Comparison of ENCODE assay signal across 9 cellular contexts in genomic region chr1:85576642-85577420, GRCh38. TPM values are rescaled to one million over a fixed set of nuclear protein-coding genes. Genes with fewer than 3 reads are reported as not detected.
A peak's percentile ranks its signal among the peaks of the same experiment; 100 is the strongest.
DNase-seq lines count a peak whose midpoint lies in the region; ATAC-seq, FAIRE-seq and TF ChIP-seq lines count a peak whose summit lies in the region.
"Had no signal": no experiment of that assay in that cellular context is flagged by ENCODE, and none has a peak within 500 bp of the region (broad histone marks: within the 10 kb centered on the region; RNA-seq: fewer than 3 reads in every experiment).

No MANE protein-coding gene starts in this region.

- H3K36me3 ChIP-seq in OCI-LY7 (ENCODE audit: insufficient read depth, low read length) (no peaks in the 10 kb centered on the region), iPS DF 6.9 (ENCODE audit: control insufficient read depth, insufficient read depth, low read length) (peaks cover 2% of the 10 kb centered on the region; the same call in 1 of the 2 replicates), gastrocnemius medialis (no peaks in the 10 kb centered on the region)

- H3K27ac ChIP-seq in OCI-LY7 (ENCODE audit: low read depth, low read length, poor library complexity, severe bottlenecking): no peak overlapping the region
- H3K27ac ChIP-seq in iPS DF 6.9 (ENCODE audit: low read length): no peak overlapping the region
- peak overlapping the region; percentile 91 to 97 (median 94) for H3K27ac ChIP-seq in gastrocnemius medialis

- no peak overlapping the region for H2AFZ ChIP-seq in OCI-LY7 (ENCODE audit: low read length)

- no peaks in the 10 kb centered on the region for H3K9me3 ChIP-seq in OCI-LY7 (ENCODE audit: low read length)
- H3K9me3 ChIP-seq in iPS DF 6.9 (ENCODE audit: control insufficient read depth, insufficient read depth, low read length): no peaks in the 10 kb centered on the region
- no peaks in the 10 kb centered on the region for H3K9me3 ChIP-seq in gastrocnemius medialis

- no CpG with 5 or more reads among the region's 90 CpGs for WGBS in iPS DF 6.9 (ENCODE audit: insufficient coverage, insufficient read length)

- TF ChIP-seq CTCF in OCI-LY7 (conservative IDR thresholded peaks at IDR 0.05; ENCODE audit: low read length): 0 out of 2 replicates have a peak, but pooled peaks have one; percentile 18
- peak; percentile 56 for TF ChIP-seq CTCF in astrocyte of the spinal cord (IDR thresholded peaks at IDR 0.05; ENCODE audit: low read depth, low read length)
- TF ChIP-seq CTCF in gastrocnemius medialis (IDR thresholded peaks at IDR 0.05 in 4 of 5, conservative IDR thresholded peaks at IDR 0.05 in 1 of 5): peak; percentile 64 to 94 (median 86)

- no peak for FAIRE-seq in GM19239 (lab: Jason Lieb, UNC)
- FAIRE-seq: islet of Langerhans had no signal

- ATAC-seq in HG03196 (IDR thresholded peaks at IDR 0.05; ENCODE audit: unreplicated experiment) (peak; percentile 83), gastrocnemius medialis (peak; percentile 44 to 63)

- H3K4me3 ChIP-seq in OCI-LY7 (ENCODE audit: low read depth, low read length, poor library complexity, severe bottlenecking) (no peak overlapping the region), astrocyte of the spinal cord (ENCODE audit: low read depth, low read length) (peak overlapping the region; percentile 63), iPS DF 6.9 (ENCODE audit: low read length) (peak overlapping the region; percentile 64; the same call in 1 of the 2 replicates), gastrocnemius medialis (peak overlapping the region; percentile 72 to 90 (median 80))

- H4K20me1 ChIP-seq in OCI-LY7 (ENCODE audit: insufficient read depth, low read length): no peaks in the 10 kb centered on the region

- no TSS peak for BruUV-seq in OCI-LY7 (replicated peaks; lab: Mats Ljungman, UMichigan)

- POLR2A ChIA-PET in OCI-LY7 (lab: Charles Lee): no interaction called here

- DNase-seq in DMS 273 treated with DMSO at 0.1 percent for 48 hours (lab: John Stamatoyannopoulos, UW) (peak; percentile 25), GM19239 (ENCODE audit: insufficient read length, low spot score) (peak; percentile 61), OCI-LY7 (ENCODE audit: low spot score) (no peak), astrocyte of the spinal cord (ENCODE audit: low read depth, low spot score) (peak; percentile 94), iPS DF 6.9 (ENCODE audit: low read depth, low spot score) (no peak), gastrocnemius medialis (peak; percentile 66 to 78), pons (ENCODE audit: low spot score) (no peak)

- no peaks in the 10 kb centered on the region for H3K4me1 ChIP-seq in OCI-LY7 (ENCODE audit: insufficient read depth, low read length, poor library complexity, severe bottlenecking)
- 0 out of 2 replicates have a peak, but pooled peaks cover 3% of the 10 kb centered on the region for H3K4me1 ChIP-seq in iPS DF 6.9 (ENCODE audit: control insufficient read depth, insufficient read depth, low read length)
- peaks cover 7 to 29% of the 10 kb centered on the region in 2 donors for H3K4me1 ChIP-seq in gastrocnemius medialis

- no peak overlapping the region for H3K4me2 ChIP-seq in OCI-LY7 (ENCODE audit: low read length)

- intact Hi-C loops in OCI-LY7 (cut with micrococcal nuclease; ENCODE audit: unreplicated experiment) (no loop called here), gastrocnemius medialis (cut with DNase I; ENCODE audit: low total_unique reads) (loop anchor here (10.0 kb wide), 1 partner anchor 1128 kb away; the partner anchor contains the start of gene SH3GLB1)

- in situ Hi-C loops in astrocyte of the spinal cord (cut with HindIII; ENCODE audit: low sequenced_read_pairs): no loop called here
- in situ Hi-C loops in gastrocnemius medialis (cut with MboI; ENCODE audit: low sequenced_read_pairs in 4 of 4): loop anchor here in 3 of 4 donors (10.0 kb wide), 2 partner anchors 252 to 262 kb away; no protein-coding TSS in a partner anchor

- no peaks in the 10 kb centered on the region for H3K9me2 ChIP-seq in OCI-LY7 (ENCODE audit: insufficient read depth, low read length)

- TF ChIP-seq POLR2A in gastrocnemius medialis (IDR thresholded peaks at IDR 0.05): peak; percentile 73 to 83

- CTCF ChIA-PET in OCI-LY7 (lab: Charles Lee; ENCODE audit: unreplicated experiment): no interaction called here

- no peaks in the 10 kb centered on the region for H3K79me2 ChIP-seq in OCI-LY7 (ENCODE audit: insufficient read depth, low read depth, low read length)

- peaks cover 5% of the 10 kb centered on the region; the same call in 1 of the 2 replicates for H3K27me3 ChIP-seq in iPS DF 6.9 (ENCODE audit: control insufficient read depth, insufficient read depth, low read length)
- no peaks in the 10 kb centered on the region for H3K27me3 ChIP-seq in gastrocnemius medialis

RNA-seq across cellular contexts. Expression of gene CCN1, which starts 3.7 kb away (rescaled TPM):
- not detected in 2 replicates for total RNA-seq in OCI-LY7 (2014; rRNA removed; shearing (Covaris generic))
- 0.23 TPM in 1 of 2 replicates, not detected in the other for total RNA-seq in OCI-LY7 (2022)
- 10 to 100 TPM in 3 of 4 donors, 1 to 10 TPM in 1; 5.6 to 64.3 (median 25.0) TPM for total RNA-seq in gastrocnemius medialis

Comparison
In these comparisons a context has a peak if more than half of its experiments do, and no peak if none do; other contexts are left out.
1. DNase-seq: peak in DMS 273 treated with DMSO at 0.1 percent for 48 hours (single experiment), GM19239 (single experiment), astrocyte of the spinal cord (single experiment) and gastrocnemius medialis (2 of 2); none in OCI-LY7 (single experiment), iPS DF 6.9 (single experiment) and pons (single experiment).
2. H3K27ac ChIP-seq: peak in gastrocnemius medialis (4 of 4); none in OCI-LY7 (single experiment) and iPS DF 6.9 (single experiment).
3. CTCF ChIP-seq: peak in every context shown above with its lines; median percentile 86 in gastrocnemius medialis; 56 in astrocyte of the spinal cord; 18 in OCI-LY7.
4. RNA of gene CCN1, which starts 3.7 kb away (total RNA-seq): 5.6 to 64.3 TPM in gastrocnemius medialis; 0.23 TPM in OCI-LY7; every median in the first group is over 4 times any median in the second.